18 cellular contexts compared by ENCODE assay signal in genomic region chr11:72768581-72768980, GRCh38. TPM values are rescaled to one million over a fixed set of nuclear protein-coding genes. Genes with fewer than 3 reads are reported as not detected.
A peak's percentile ranks its signal among the peaks of the same experiment; 100 is the strongest.
DNase-seq lines count a peak whose midpoint lies in the region; ATAC-seq, FAIRE-seq and TF ChIP-seq lines count a peak whose summit lies in the region.
"Had no signal": no experiment of that assay in that cellular context is flagged by ENCODE, and none has a peak within 500 bp of the region (broad histone marks: within the 10 kb centered on the region; RNA-seq: fewer than 3 reads in every experiment).

No MANE protein-coding gene starts in this region.

- H3K4me2 ChIP-seq in HepG2 (ENCODE audit: low read depth, low read length) (0 out of 2 replicates have a peak overlapping the region, but pooled peaks have one; percentile 30), astrocyte (ENCODE audit: low read length) (no peak overlapping the region), neuronal stem cell (ENCODE audit: insufficient read depth, low read length, poor library complexity, severe bottlenecking) (no peak overlapping the region)

- H3K27me3 ChIP-seq in HepG2 (ENCODE audit: control insufficient read depth in 1 of 2, insufficient read depth in 2 of 2, low read length in 2 of 2): no peaks in the 10 kb centered on the region
- H3K27me3 ChIP-seq in right lobe of liver: no peaks in the 10 kb centered on the region
- H3K27me3 ChIP-seq in astrocyte (ENCODE audit: insufficient read depth, low read length): no peaks in the 10 kb centered on the region
- no peaks in the 10 kb centered on the region for H3K27me3 ChIP-seq in neuronal stem cell (ENCODE audit: control insufficient read depth in 3 of 3, insufficient read depth in 3 of 3, low read depth in 1 of 3, low read length in 3 of 3)
- H3K27me3 ChIP-seq: BLaER1 treated with 17β-estradiol and CSF1 and Interleukin-3, amounts not matched to agents 10 nM and 100 nM had no signal

- no peak overlapping the region for H2BK12ac ChIP-seq in neuronal stem cell (ENCODE audit: low read length)

- no peaks in the 10 kb centered on the region for H3K36me3 Mint-ChIP-seq in astrocyte (ENCODE audit: low read depth, unreplicated experiment)

- BruUV-seq in HepG2 (replicated peaks; lab: Mats Ljungman, UMichigan): no TSS peak

- H3K27ac ChIP-seq in HepG2 (ENCODE audit: extremely low read length, insufficient read depth, low read length): peak overlapping the region; percentile 88
- H3K27ac ChIP-seq in right lobe of liver: no peak overlapping the region
- H3K27ac ChIP-seq in astrocyte (ENCODE audit: low read depth, low read length): no peak overlapping the region
- no peak overlapping the region for H3K27ac ChIP-seq in neuronal stem cell (replicated peaks; ENCODE audit: low read length)
- H3K27ac ChIP-seq: BLaER1 treated with 17β-estradiol and CSF1 and Interleukin-3, amounts not matched to agents 10 nM and 100 nM had no signal

- ATAC-seq in HepG2: no peak
- ATAC-seq in right lobe of liver: no peak
- ATAC-seq in GM21619 (IDR thresholded peaks at IDR 0.05; ENCODE audit: unreplicated experiment): no peak
- ATAC-seq: GM12878 had no signal

- H2AFZ ChIP-seq in HepG2 (ENCODE audit: low read length) (no peak overlapping the region), astrocyte (ENCODE audit: low read depth, low read length) (no peak overlapping the region), neuronal stem cell (ENCODE audit: low read length) (no peak overlapping the region)

- H3K4me3 ChIP-seq in HepG2 (replicated peaks in 1 of 3; ENCODE audit: insufficient read depth in 1 of 3, low read depth in 2 of 3, low read length in 3 of 3) (no peak overlapping the region), right lobe of liver (no peak overlapping the region), astrocyte (ENCODE audit: insufficient read depth, low read depth, low read length) (no peak overlapping the region), neuronal stem cell (ENCODE audit: low read length in 2 of 2) (no peak overlapping the region)
- H3K4me3 ChIP-seq: BLaER1 treated with 17β-estradiol and CSF1 and Interleukin-3, amounts not matched to agents 10 nM and 100 nM; GM12878; HAP-1 had no signal

- H3K36me3 ChIP-seq in HepG2 (replicated peaks in 1 of 2; ENCODE audit: control insufficient read depth in 1 of 2, insufficient read depth in 2 of 2, low read length in 2 of 2): peaks cover 5 to 33% of the 10 kb centered on the region in 2 experiments; a peak in 4 of 5 replicates
- H3K36me3 ChIP-seq in right lobe of liver: peaks cover 0 to 20% (median 2%) of the 10 kb centered on the region in 4 donors
- no peaks in the 10 kb centered on the region for H3K36me3 ChIP-seq in astrocyte (ENCODE audit: insufficient read depth, low read length)
- H3K36me3 ChIP-seq in neuronal stem cell (replicated peaks in 1 of 2; ENCODE audit: control insufficient read depth in 2 of 2, insufficient read depth in 2 of 2, low read length in 2 of 2): no peaks in the 10 kb centered on the region
- H3K36me3 ChIP-seq: BLaER1 treated with 17β-estradiol and CSF1 and Interleukin-3, amounts not matched to agents 10 nM and 100 nM; HAP-1 had no signal

- DNase-seq in HepG2 (ENCODE audit: low spot score): no peak
- DNase-seq in right lobe of liver: no peak
- DNase-seq in astrocyte (ENCODE audit: low read depth): no peak
- DNase-seq in neuronal stem cell (ENCODE audit: low spot score): no peak
- DNase-seq in NCI-H1417 (lab: John Stamatoyannopoulos, UW): no peak
- no peak for DNase-seq in NCI-H526 (lab: John Stamatoyannopoulos, UW)
- DNase-seq in ecto neural progenitor cell (ENCODE audit: low spot score): no peak
- DNase-seq: ACHN; CD4-positive, CD25-positive, alpha-beta regulatory T cell; DMS79; GOT3; HFFc6 had no signal

- H3K9ac ChIP-seq in HepG2 (ENCODE audit: insufficient read depth, low read depth, low read length) (no peak overlapping the region), astrocyte (ENCODE audit: low read length) (no peak overlapping the region), neuronal stem cell (ENCODE audit: low read depth, low read length, poor library complexity) (no peak overlapping the region)
- H3K9ac ChIP-seq: BLaER1 treated with 17β-estradiol and CSF1 and Interleukin-3, amounts not matched to agents 10 nM and 100 nM had no signal

- H3K4ac ChIP-seq in neuronal stem cell (ENCODE audit: low read length): no peak overlapping the region

- H4K20me1 ChIP-seq in HepG2 (ENCODE audit: insufficient read depth, low read length) (peaks cover 3% of the 10 kb centered on the region; the same call in 1 of the 2 replicates), astrocyte (ENCODE audit: insufficient read depth, low read length) (no peaks in the 10 kb centered on the region)

- no peak for TF ChIP-seq RAD21 in HepG2 (CRISPR knock-in tag; IDR thresholded peaks at IDR 0.05)

- H3K23ac ChIP-seq in neuronal stem cell (ENCODE audit: low read depth, low read length, poor library complexity): no peak overlapping the region

- FAIRE-seq in HepG2 (lab: Jason Lieb, UNC): no peak
- FAIRE-seq in astrocyte (lab: Jason Lieb, UNC): no peak
- FAIRE-seq: GM12878, GM18507, HTR-8/SVneo had no signal

- no peak for TF ChIP-seq EP300 in HepG2 (IDR thresholded peaks at IDR 0.05; ENCODE audit: low read depth in 2 of 2, low read length in 2 of 2)
- TF ChIP-seq EP300 in HepG2 (CRISPR knock-in tag; IDR thresholded peaks at IDR 0.05; ENCODE audit: borderline replicate concordance): no peak

- no peaks in the 10 kb centered on the region for H3K9me3 Mint-ChIP-seq in astrocyte (ENCODE audit: unreplicated experiment)
- H3K9me3 Mint-ChIP-seq: HFFc6 had no signal

- H4K91ac ChIP-seq in neuronal stem cell (ENCODE audit: low read depth, low read length, poor library complexity): no peak overlapping the region

- CTCF ChIA-PET in HepG2 (lab: Yijun Ruan, JAX; ENCODE audit: low intra/inter-chr PET ratio, low total read pairs): no interaction called here

- TF ChIP-seq POLR2A in HepG2 (IDR thresholded peaks at IDR 0.05; ENCODE audit: insufficient read depth in 1 of 2, low read depth in 2 of 2, low read length in 2 of 2) (no peak), right lobe of liver (IDR thresholded peaks at IDR 0.05) (no peak)

- POLR2A ChIA-PET in HepG2 (lab: Yijun Ruan, JAX): interaction anchor here (2.1 to 4.4 kb wide), 4 partner anchors 9 to 25 kb away, joined by 13 to 52 read pairs (median 24); partner anchors contain the start of gene STARD10

- no peaks in the 10 kb centered on the region for H3K9me3 ChIP-seq in HepG2 (ENCODE audit: low read length)
- no peaks in the 10 kb centered on the region for H3K9me3 ChIP-seq in right lobe of liver
- no peaks in the 10 kb centered on the region for H3K9me3 ChIP-seq in astrocyte (ENCODE audit: insufficient read depth, low read depth, low read length)
- no peaks in the 10 kb centered on the region for H3K9me3 ChIP-seq in neuronal stem cell (replicated peaks in 1 of 2; ENCODE audit: control insufficient read depth in 2 of 2, insufficient read depth in 1 of 2, low read depth in 1 of 2, low read length in 2 of 2)
- H3K9me3 ChIP-seq: BLaER1 treated with 17β-estradiol and CSF1 and Interleukin-3, amounts not matched to agents 10 nM and 100 nM; HAP-1 had no signal

- in situ Hi-C loops in HepG2 (cut with HindIII; ENCODE audit: extremely low pct_ligation_motif_present, low pct_unique_long_range_greater_than_20kb): no loop called here

- H2BK15ac ChIP-seq in neuronal stem cell (ENCODE audit: low read length): no peak overlapping the region

- peak overlapping the region; percentile 68 for H4K8ac ChIP-seq in neuronal stem cell (ENCODE audit: low read depth, low read length)

- intact Hi-C loops in HepG2 (cut with micrococcal nuclease; ENCODE audit: unreplicated experiment) (no loop called here), right lobe of liver (cut with DNase I) (no loop called here)

- H3K4me1 Mint-ChIP-seq in astrocyte (ENCODE audit: low read depth, unreplicated experiment): peaks cover 35% of the 10 kb centered on the region

- H3K4me3 Mint-ChIP-seq in astrocyte (ENCODE audit: unreplicated experiment): no peak overlapping the region
- H3K4me3 Mint-ChIP-seq: CD4-positive, CD25-positive, alpha-beta regulatory T cell; HFFc6 had no signal

- WGBS in HepG2 (ENCODE audit: low lambda C conversion rate): 96% methylated on average over 3 of the region's 3 CpGs
- WGBS in right lobe of liver (ENCODE audit: insufficient coverage, low coverage, low lambda C conversion rate, missing lambda C conversion rate): 77% methylated on average over 3 of the region's 3 CpGs
- no CpG with 5 or more reads among the region's 3 CpGs for WGBS in neuronal stem cell (ENCODE audit: extremely low coverage in 2 of 2, insufficient read length in 2 of 2, insufficient replicate concordance in 1 of 2), 2 donors

- H3K79me1 ChIP-seq in neuronal stem cell (ENCODE audit: low read depth, low read length): no peaks in the 10 kb centered on the region

- TF ChIP-seq CTCF in HepG2 (CRISPR knock-in tag; IDR thresholded peaks at IDR 0.05) (no peak), right lobe of liver (IDR thresholded peaks at IDR 0.05) (no peak), astrocyte (IDR thresholded peaks at IDR 0.05; ENCODE audit: insufficient read depth, low read depth, low read length) (no peak)

- peak overlapping the region; percentile 13 for H3K18ac ChIP-seq in neuronal stem cell (ENCODE audit: low read length)

- no peak overlapping the region for H2BK5ac ChIP-seq in neuronal stem cell (ENCODE audit: low read length)

- H3K79me2 ChIP-seq in HepG2 (ENCODE audit: insufficient read depth, low read length): peaks cover 60% of the 10 kb centered on the region
- no peaks in the 10 kb centered on the region for H3K79me2 ChIP-seq in astrocyte (ENCODE audit: insufficient read depth, low read length)

- H3K4me1 ChIP-seq in HepG2 (ENCODE audit: insufficient read depth, low read length): peaks cover 75% of the 10 kb centered on the region
- H3K4me1 ChIP-seq in right lobe of liver: peaks cover 0 to 79% (median 26%) of the 10 kb centered on the region in 4 donors
- H3K4me1 ChIP-seq in astrocyte (ENCODE audit: insufficient read depth, low read length): peaks cover 27% of the 10 kb centered on the region
- peaks cover 6 to 10% of the 10 kb centered on the region in 2 donors for H3K4me1 ChIP-seq in neuronal stem cell (ENCODE audit: control insufficient read depth in 2 of 2, insufficient read depth in 1 of 2, low read depth in 1 of 2, low read length in 2 of 2)
- H3K4me1 ChIP-seq: HAP-1 had no signal

- no peak overlapping the region for H2BK120ac ChIP-seq in neuronal stem cell (ENCODE audit: low read depth, low read length)

- peak overlapping the region; percentile 75 for H3K14ac ChIP-seq in neuronal stem cell (ENCODE audit: low read length)

- H3K27me3 Mint-ChIP-seq in astrocyte (ENCODE audit: low read depth, unreplicated experiment): peaks cover 3% of the 10 kb centered on the region
- H3K27me3 Mint-ChIP-seq: CD4-positive, CD25-positive, alpha-beta regulatory T cell had no signal

- peak overlapping the region; percentile 2 for H3K27ac Mint-ChIP-seq in astrocyte (ENCODE audit: unreplicated experiment)
- H3K27ac Mint-ChIP-seq: HFFc6 had no signal

- no peak overlapping the region for H2AK5ac ChIP-seq in neuronal stem cell (ENCODE audit: low read depth, low read length)

RNA-seq across cellular contexts. Expression of gene ARAP1, which starts 16.4 kb away (rescaled TPM):
- total RNA-seq in HepG2 (2016; rRNA removed; fragmentation: Illumina TruSeq; extraction: Trizol): 55.2 and 55.5 TPM in 2 replicates
- total RNA-seq in HepG2 (2016; cell fraction: cytosol; rRNA removed; fragmentation: Illumina TruSeq; extraction: Trizol; ENCODE audit: low read depth): 21.9 TPM in 2 replicates
- total RNA-seq in HepG2 (2016; cell fraction: insoluble cytoplasmic fraction; rRNA removed; fragmentation: Illumina TruSeq; extraction: Trizol): 49.1 and 52.3 TPM in 2 replicates
- 15.6 and 18.1 TPM in 2 replicates for total RNA-seq in HepG2 (2016; cell fraction: membrane; rRNA removed; fragmentation: Illumina TruSeq; extraction: Trizol)
- 76.5 and 77.3 TPM in 2 replicates for total RNA-seq in HepG2 (2016; cell fraction: nucleus; rRNA removed; fragmentation: Illumina TruSeq; extraction: Trizol)
- polyA plus RNA-seq in HepG2 (2011; rRNA removed): 43.2 and 64.0 TPM in 2 replicates
- polyA plus RNA-seq in HepG2 (2011; cell fraction: cytosol; rRNA removed): 27.5 and 37.2 TPM in 2 replicates
- polyA plus RNA-seq in HepG2 (2011; cell fraction: nucleus; rRNA removed): 341 and 362 TPM in 2 replicates
- polyA plus RNA-seq in HepG2 (2012): 33.2 and 39.7 TPM in 2 replicates
- polyA plus RNA-seq in HepG2 (2016; cell fraction: cytosol; fragmentation: Illumina TruSeq; extraction: Trizol; ENCODE audit: low read depth): 2.2 and 3.2 TPM in 2 replicates
- 40.0 and 49.8 TPM in 2 replicates for polyA plus RNA-seq in HepG2 (2016; cell fraction: insoluble cytoplasmic fraction; fragmentation: Illumina TruSeq; extraction: Trizol; ENCODE audit: low read depth)
- 5.5 and 6.6 TPM in 2 replicates for polyA plus RNA-seq in HepG2 (2016; cell fraction: membrane; fragmentation: Illumina TruSeq; extraction: Trizol; ENCODE audit: low read depth)
- 163 and 180 TPM in 2 replicates for polyA plus RNA-seq in HepG2 (2016; cell fraction: nucleus; fragmentation: Illumina TruSeq; extraction: Trizol; ENCODE audit: insufficient read depth, low read depth)
- polyA minus RNA-seq in HepG2 (2011; rRNA and poly(A)+ RNA removed; ENCODE audit: low replicate concordance): 42.6 and 95.7 TPM in 2 replicates
- polyA minus RNA-seq in HepG2 (2011; cell fraction: cytosol; rRNA and poly(A)+ RNA removed): 32.2 and 38.2 TPM in 2 replicates
- 73.1 and 90.3 TPM in 2 replicates for polyA minus RNA-seq in HepG2 (2011; cell fraction: nucleus; rRNA and poly(A)+ RNA removed)
- 10 to 100 TPM; 32.9 to 76.7 (median 41.2) TPM for total RNA-seq in right lobe of liver
- 31.9 and 33.8 TPM in 2 replicates for total RNA-seq in astrocyte
- polyA plus RNA-seq in neuronal stem cell (2013, experiment 1 of 2): 15.2 TPM
- polyA plus RNA-seq in neuronal stem cell (2013, experiment 2 of 2): 15.9 TPM

RNA-seq across cellular contexts. Expression of gene STARD10, which starts 25.3 kb away (rescaled TPM):
- total RNA-seq in HepG2 (2016; rRNA removed; fragmentation: Illumina TruSeq; extraction: Trizol) (248 and 341 TPM in 2 replicates), right lobe of liver (100 to 1,000 TPM; 282 to 525 (median 330) TPM), astrocyte (38.4 and 42.3 TPM in 2 replicates)
- total RNA-seq in HepG2 (2016; cell fraction: cytosol; rRNA removed; fragmentation: Illumina TruSeq; extraction: Trizol; ENCODE audit: low read depth): 1,658 and 1,675 TPM in 2 replicates
- total RNA-seq in HepG2 (2016; cell fraction: insoluble cytoplasmic fraction; rRNA removed; fragmentation: Illumina TruSeq; extraction: Trizol): 231 and 367 TPM in 2 replicates
- total RNA-seq in HepG2 (2016; cell fraction: membrane; rRNA removed; fragmentation: Illumina TruSeq; extraction: Trizol): 1,130 and 1,245 TPM in 2 replicates
- 138 and 147 TPM in 2 replicates for total RNA-seq in HepG2 (2016; cell fraction: nucleus; rRNA removed; fragmentation: Illumina TruSeq; extraction: Trizol)
- polyA plus RNA-seq in HepG2 (2011; rRNA removed): 260 and 311 TPM in 2 replicates
- 248 and 317 TPM in 2 replicates for polyA plus RNA-seq in HepG2 (2011; cell fraction: cytosol; rRNA removed)
- 146 and 149 TPM in 2 replicates for polyA plus RNA-seq in HepG2 (2011; cell fraction: nucleus; rRNA removed)
- polyA plus RNA-seq in HepG2 (2012): 146 and 179 TPM in 2 replicates
- polyA plus RNA-seq in HepG2 (2016; cell fraction: cytosol; fragmentation: Illumina TruSeq; extraction: Trizol; ENCODE audit: low read depth): 2,121 and 2,355 TPM in 2 replicates
- 324 and 400 TPM in 2 replicates for polyA plus RNA-seq in HepG2 (2016; cell fraction: insoluble cytoplasmic fraction; fragmentation: Illumina TruSeq; extraction: Trizol; ENCODE audit: low read depth)
- 1,491 and 1,549 TPM in 2 replicates for polyA plus RNA-seq in HepG2 (2016; cell fraction: membrane; fragmentation: Illumina TruSeq; extraction: Trizol; ENCODE audit: low read depth)
- polyA plus RNA-seq in HepG2 (2016; cell fraction: nucleus; fragmentation: Illumina TruSeq; extraction: Trizol; ENCODE audit: insufficient read depth, low read depth): 357 and 378 TPM in 2 replicates
- 15.4 and 222 TPM in 2 replicates for polyA minus RNA-seq in HepG2 (2011; rRNA and poly(A)+ RNA removed; ENCODE audit: low replicate concordance)
- 77.0 and 88.8 TPM in 2 replicates for polyA minus RNA-seq in HepG2 (2011; cell fraction: cytosol; rRNA and poly(A)+ RNA removed)
- polyA minus RNA-seq in HepG2 (2011; cell fraction: nucleus; rRNA and poly(A)+ RNA removed): 41.4 and 44.8 TPM in 2 replicates
- 19.9 TPM for polyA plus RNA-seq in neuronal stem cell (2013, experiment 1 of 2)
- polyA plus RNA-seq in neuronal stem cell (2013, experiment 2 of 2): 17.9 TPM

RNA-seq across cellular contexts. Expression of gene ATG16L2, which starts 45.6 kb away (rescaled TPM):
- total RNA-seq in HepG2 (2016; rRNA removed; fragmentation: Illumina TruSeq; extraction: Trizol): 0.79 and 6.2 TPM in 2 replicates
- 0.71 and 1.1 TPM in 2 replicates for total RNA-seq in HepG2 (2016; cell fraction: cytosol; rRNA removed; fragmentation: Illumina TruSeq; extraction: Trizol; ENCODE audit: low read depth)
- total RNA-seq in HepG2 (2016; cell fraction: insoluble cytoplasmic fraction; rRNA removed; fragmentation: Illumina TruSeq; extraction: Trizol): 0.88 and 6.5 TPM in 2 replicates
- total RNA-seq in HepG2 (2016; cell fraction: membrane; rRNA removed; fragmentation: Illumina TruSeq; extraction: Trizol): 0.93 and 2.4 TPM in 2 replicates
- 11.6 and 12.0 TPM in 2 replicates for total RNA-seq in HepG2 (2016; cell fraction: nucleus; rRNA removed; fragmentation: Illumina TruSeq; extraction: Trizol)
- 14.8 and 19.3 TPM in 2 replicates for polyA plus RNA-seq in HepG2 (2011; rRNA removed)
- polyA plus RNA-seq in HepG2 (2011; cell fraction: cytosol; rRNA removed): 2.1 and 3.0 TPM in 2 replicates
- 251 and 263 TPM in 2 replicates for polyA plus RNA-seq in HepG2 (2011; cell fraction: nucleus; rRNA removed)
- polyA plus RNA-seq in HepG2 (2012): 8.2 and 9.1 TPM in 2 replicates
- 0.28 and 0.58 TPM in 2 replicates for polyA plus RNA-seq in HepG2 (2016; cell fraction: cytosol; fragmentation: Illumina TruSeq; extraction: Trizol; ENCODE audit: low read depth)
- polyA plus RNA-seq in HepG2 (2016; cell fraction: insoluble cytoplasmic fraction; fragmentation: Illumina TruSeq; extraction: Trizol; ENCODE audit: low read depth): 0.75 and 1.2 TPM in 2 replicates
- 0.56 and 0.72 TPM in 2 replicates for polyA plus RNA-seq in HepG2 (2016; cell fraction: membrane; fragmentation: Illumina TruSeq; extraction: Trizol; ENCODE audit: low read depth)
- 31.9 and 32.0 TPM in 2 replicates for polyA plus RNA-seq in HepG2 (2016; cell fraction: nucleus; fragmentation: Illumina TruSeq; extraction: Trizol; ENCODE audit: insufficient read depth, low read depth)
- polyA minus RNA-seq in HepG2 (2011; rRNA and poly(A)+ RNA removed; ENCODE audit: low replicate concordance): 9.4 and 19.0 TPM in 2 replicates
- polyA minus RNA-seq in HepG2 (2011; cell fraction: cytosol; rRNA and poly(A)+ RNA removed): 0.69 and 0.97 TPM in 2 replicates
- 25.1 and 27.8 TPM in 2 replicates for polyA minus RNA-seq in HepG2 (2011; cell fraction: nucleus; rRNA and poly(A)+ RNA removed)
- 10 to 100 TPM in 5 of 6 experiments, 1 to 10 TPM in 1; 8.6 to 23.8 (median 15.4) TPM for total RNA-seq in right lobe of liver
- total RNA-seq in astrocyte: 9.6 and 11.7 TPM in 2 replicates
- polyA plus RNA-seq in neuronal stem cell (2013, experiment 1 of 2): 18.3 TPM
- 16.1 TPM for polyA plus RNA-seq in neuronal stem cell (2013, experiment 2 of 2)
